ENCODE assay signal across 2 cellular contexts in the genomic region with DNA sequence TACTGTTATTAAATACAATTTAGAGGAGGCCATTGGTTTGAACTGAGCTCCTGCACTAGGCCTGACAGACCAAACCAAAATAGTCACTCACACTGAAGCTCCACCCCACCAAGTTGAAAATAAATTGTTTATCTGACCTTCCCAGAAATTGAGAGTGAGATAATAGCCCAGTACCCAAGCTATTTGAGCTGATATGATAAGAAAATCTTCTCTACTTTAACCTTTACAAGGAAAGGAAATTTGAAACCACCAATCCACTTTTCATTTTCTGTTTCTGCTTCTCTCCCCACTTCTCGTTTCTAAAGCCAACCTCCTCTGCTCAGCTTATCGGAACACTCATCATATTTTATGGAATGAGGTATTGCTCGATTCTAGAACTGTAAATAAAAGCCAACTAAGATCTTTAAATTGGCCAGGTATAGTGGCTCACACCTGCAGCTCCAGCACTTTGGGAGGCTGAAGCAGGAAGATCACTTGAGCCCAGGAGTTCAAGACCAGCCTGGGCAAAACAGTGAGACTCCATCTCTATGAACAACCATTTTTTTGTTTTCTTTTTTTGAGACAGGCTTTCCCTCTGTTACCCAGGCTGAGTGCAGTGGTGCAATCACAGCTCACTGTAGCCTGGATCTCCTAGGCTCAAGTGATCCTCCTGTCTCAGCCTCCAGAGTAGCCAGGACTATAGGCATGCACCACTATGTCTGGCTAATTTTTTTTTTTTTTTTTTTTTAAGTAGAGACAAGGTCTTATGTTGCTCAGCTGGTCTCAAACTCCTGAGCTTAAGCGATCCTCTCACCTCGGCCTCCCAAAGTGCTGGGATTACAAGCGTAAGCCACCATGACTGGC.
TF ChIP-seq lines count a peak whose summit lies in the region.

No MANE protein-coding gene starts in this region.

TF ChIP-seq in SK-N-SH, 30 proteins besides CTCF, POLR2A, EP300 and RAD21 (continued from another document):
- TF ChIP-seq, protein P1, sequence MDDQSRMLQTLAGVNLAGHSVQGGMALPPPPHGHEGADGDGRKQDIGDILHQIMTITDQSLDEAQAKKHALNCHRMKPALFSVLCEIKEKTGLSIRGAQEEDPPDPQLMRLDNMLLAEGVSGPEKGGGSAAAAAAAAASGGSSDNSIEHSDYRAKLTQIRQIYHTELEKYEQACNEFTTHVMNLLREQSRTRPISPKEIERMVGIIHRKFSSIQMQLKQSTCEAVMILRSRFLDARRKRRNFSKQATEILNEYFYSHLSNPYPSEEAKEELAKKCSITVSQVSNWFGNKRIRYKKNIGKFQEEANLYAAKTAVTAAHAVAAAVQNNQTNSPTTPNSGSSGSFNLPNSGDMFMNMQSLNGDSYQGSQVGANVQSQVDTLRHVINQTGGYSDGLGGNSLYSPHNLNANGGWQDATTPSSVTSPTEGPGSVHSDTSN (IDR thresholded peaks at IDR 0.05), result no peak

TF ChIP-seq in SK-N-SH treated with all-trans-retinoic acid at 6 μM for 48 hours, 23 proteins besides CTCF, POLR2A, EP300 and RAD21 (continued from another document):
- TF ChIP-seq, protein P2, sequence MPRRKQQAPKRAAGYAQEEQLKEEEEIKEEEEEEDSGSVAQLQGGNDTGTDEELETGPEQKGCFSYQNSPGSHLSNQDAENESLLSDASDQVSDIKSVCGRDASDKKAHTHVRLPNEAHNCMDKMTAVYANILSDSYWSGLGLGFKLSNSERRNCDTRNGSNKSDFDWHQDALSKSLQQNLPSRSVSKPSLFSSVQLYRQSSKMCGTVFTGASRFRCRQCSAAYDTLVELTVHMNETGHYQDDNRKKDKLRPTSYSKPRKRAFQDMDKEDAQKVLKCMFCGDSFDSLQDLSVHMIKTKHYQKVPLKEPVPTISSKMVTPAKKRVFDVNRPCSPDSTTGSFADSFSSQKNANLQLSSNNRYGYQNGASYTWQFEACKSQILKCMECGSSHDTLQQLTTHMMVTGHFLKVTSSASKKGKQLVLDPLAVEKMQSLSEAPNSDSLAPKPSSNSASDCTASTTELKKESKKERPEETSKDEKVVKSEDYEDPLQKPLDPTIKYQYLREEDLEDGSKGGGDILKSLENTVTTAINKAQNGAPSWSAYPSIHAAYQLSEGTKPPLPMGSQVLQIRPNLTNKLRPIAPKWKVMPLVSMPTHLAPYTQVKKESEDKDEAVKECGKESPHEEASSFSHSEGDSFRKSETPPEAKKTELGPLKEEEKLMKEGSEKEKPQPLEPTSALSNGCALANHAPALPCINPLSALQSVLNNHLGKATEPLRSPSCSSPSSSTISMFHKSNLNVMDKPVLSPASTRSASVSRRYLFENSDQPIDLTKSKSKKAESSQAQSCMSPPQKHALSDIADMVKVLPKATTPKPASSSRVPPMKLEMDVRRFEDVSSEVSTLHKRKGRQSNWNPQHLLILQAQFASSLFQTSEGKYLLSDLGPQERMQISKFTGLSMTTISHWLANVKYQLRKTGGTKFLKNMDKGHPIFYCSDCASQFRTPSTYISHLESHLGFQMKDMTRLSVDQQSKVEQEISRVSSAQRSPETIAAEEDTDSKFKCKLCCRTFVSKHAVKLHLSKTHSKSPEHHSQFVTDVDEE (CRISPR knock-in tag; IDR thresholded peaks at IDR 0.05), result no peak
- TF ChIP-seq, protein P3, sequence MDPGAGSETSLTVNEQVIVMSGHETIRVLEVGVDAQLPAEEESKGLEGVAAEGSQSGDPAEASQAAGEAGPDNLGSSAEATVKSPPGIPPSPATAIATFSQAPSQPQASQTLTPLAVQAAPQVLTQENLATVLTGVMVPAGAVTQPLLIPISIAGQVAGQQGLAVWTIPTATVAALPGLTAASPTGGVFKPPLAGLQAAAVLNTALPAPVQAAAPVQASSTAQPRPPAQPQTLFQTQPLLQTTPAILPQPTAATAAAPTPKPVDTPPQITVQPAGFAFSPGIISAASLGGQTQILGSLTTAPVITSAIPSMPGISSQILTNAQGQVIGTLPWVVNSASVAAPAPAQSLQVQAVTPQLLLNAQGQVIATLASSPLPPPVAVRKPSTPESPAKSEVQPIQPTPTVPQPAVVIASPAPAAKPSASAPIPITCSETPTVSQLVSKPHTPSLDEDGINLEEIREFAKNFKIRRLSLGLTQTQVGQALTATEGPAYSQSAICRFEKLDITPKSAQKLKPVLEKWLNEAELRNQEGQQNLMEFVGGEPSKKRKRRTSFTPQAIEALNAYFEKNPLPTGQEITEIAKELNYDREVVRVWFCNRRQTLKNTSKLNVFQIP (CRISPR knock-in tag; IDR thresholded peaks at IDR 0.05; ENCODE audit: borderline replicate concordance, low read depth), result no peak
- TF ChIP-seq SNAI2 (CRISPR knock-in tag; IDR thresholded peaks at IDR 0.05) (no peak), ZNF565 (CRISPR knock-in tag; conservative IDR thresholded peaks at IDR 0.05; ENCODE audit: low read depth) (no peak), GLIS3 (CRISPR knock-in tag; IDR thresholded peaks at IDR 0.05) (no peak), CSDC2 (CRISPR knock-in tag; IDR thresholded peaks at IDR 0.05) (no peak), OSR1 (CRISPR knock-in tag; IDR thresholded peaks at IDR 0.05) (no peak), PPARA (CRISPR knock-in tag; IDR thresholded peaks at IDR 0.05; ENCODE audit: borderline replicate concordance) (no peak), TCF4 (CRISPR knock-in tag; IDR thresholded peaks at IDR 0.05; ENCODE audit: borderline replicate concordance) (no peak)
- TF ChIP-seq, protein P4, sequence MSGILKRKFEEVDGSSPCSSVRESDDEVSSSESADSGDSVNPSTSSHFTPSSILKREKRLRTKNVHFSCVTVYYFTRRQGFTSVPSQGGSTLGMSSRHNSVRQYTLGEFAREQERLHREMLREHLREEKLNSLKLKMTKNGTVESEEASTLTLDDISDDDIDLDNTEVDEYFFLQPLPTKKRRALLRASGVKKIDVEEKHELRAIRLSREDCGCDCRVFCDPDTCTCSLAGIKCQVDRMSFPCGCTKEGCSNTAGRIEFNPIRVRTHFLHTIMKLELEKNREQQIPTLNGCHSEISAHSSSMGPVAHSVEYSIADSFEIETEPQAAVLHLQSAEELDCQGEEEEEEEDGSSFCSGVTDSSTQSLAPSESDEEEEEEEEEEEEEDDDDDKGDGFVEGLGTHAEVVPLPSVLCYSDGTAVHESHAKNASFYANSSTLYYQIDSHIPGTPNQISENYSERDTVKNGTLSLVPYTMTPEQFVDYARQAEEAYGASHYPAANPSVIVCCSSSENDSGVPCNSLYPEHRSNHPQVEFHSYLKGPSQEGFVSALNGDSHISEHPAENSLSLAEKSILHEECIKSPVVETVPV (CRISPR knock-in tag; IDR thresholded peaks at IDR 0.05), result no peak
- TF ChIP-seq, protein P5, sequence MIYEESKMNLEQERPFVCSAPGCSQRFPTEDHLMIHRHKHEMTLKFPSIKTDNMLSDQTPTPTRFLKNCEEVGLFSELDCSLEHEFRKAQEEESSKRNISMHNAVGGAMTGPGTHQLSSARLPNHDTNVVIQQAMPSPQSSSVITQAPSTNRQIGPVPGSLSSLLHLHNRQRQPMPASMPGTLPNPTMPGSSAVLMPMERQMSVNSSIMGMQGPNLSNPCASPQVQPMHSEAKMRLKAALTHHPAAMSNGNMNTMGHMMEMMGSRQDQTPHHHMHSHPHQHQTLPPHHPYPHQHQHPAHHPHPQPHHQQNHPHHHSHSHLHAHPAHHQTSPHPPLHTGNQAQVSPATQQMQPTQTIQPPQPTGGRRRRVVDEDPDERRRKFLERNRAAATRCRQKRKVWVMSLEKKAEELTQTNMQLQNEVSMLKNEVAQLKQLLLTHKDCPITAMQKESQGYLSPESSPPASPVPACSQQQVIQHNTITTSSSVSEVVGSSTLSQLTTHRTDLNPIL (CRISPR knock-in tag; IDR thresholded peaks at IDR 0.05; ENCODE audit: low read depth), result no peak
